Comparison of ENCODE assay signal across 8 cellular contexts in genomic region chr11:129895126-129896041, GRCh38.
A peak's percentile ranks its signal among the peaks of the same experiment; 100 is the strongest.
DNase-seq lines count a peak whose midpoint lies in the region; ATAC-seq, FAIRE-seq and TF ChIP-seq lines count a peak whose summit lies in the region.

Gene NFRKB (minus strand): TSS chr11:129895578. CDS start chr11:129892849, 2,729 bp downstream.

- no peaks in the 10 kb centered on the region for H3K27me3 ChIP-seq in HUES6 (ENCODE audit: control insufficient read depth, insufficient read depth, low read length)
- no peaks in the 10 kb centered on the region for H3K27me3 ChIP-seq in mucosa of stomach (ENCODE audit: control insufficient read depth, insufficient read depth, low read length)

- H3K36me3 ChIP-seq in HUES6 (ENCODE audit: control insufficient read depth, insufficient read depth, low read length): peaks cover 33% of the 10 kb centered on the region
- no peaks in the 10 kb centered on the region for H3K36me3 ChIP-seq in mucosa of stomach (ENCODE audit: control insufficient read depth, insufficient read depth, low read length)

- no peak for FAIRE-seq in D721Med (lab: Jason Lieb, UNC)

- TF ChIP-seq CTCF in D721Med (IDR thresholded peaks at IDR 0.05; ENCODE audit: insufficient read depth, missing control alignments): no peak

- H3K4me1 ChIP-seq in HUES6 (ENCODE audit: control insufficient read depth, insufficient read depth, low read length) (peaks cover 8% of the 10 kb centered on the region; the same call in 1 of the 2 replicates), mucosa of stomach (ENCODE audit: control insufficient read depth, insufficient read depth, low read length) (no peaks in the 10 kb centered on the region)

- H3K9me3 ChIP-seq in HUES6 (ENCODE audit: control insufficient read depth, insufficient read depth, low read depth, low read length): no peaks in the 10 kb centered on the region
- no peaks in the 10 kb centered on the region for H3K9me3 ChIP-seq in mucosa of stomach (ENCODE audit: control insufficient read depth, low read length)

- H3K9ac ChIP-seq in HUES6 (ENCODE audit: low read length) (peak within 1 kb of the TSS; percentile 74), mucosa of stomach (ENCODE audit: low read length) (peak within 1 kb of the TSS; percentile 94)

- H3K4me3 ChIP-seq in HUES6 (ENCODE audit: low read depth, low read length): peak within 1 kb of the TSS; percentile 84
- peak within 1 kb of the TSS; percentile 32 for H3K4me3 ChIP-seq in mucosa of stomach (ENCODE audit: low read length)

- TF ChIP-seq POLR2A in erythroblast (IDR thresholded peaks at IDR 0.05; ENCODE audit: low read length): peak; percentile 27

- DNase-seq in D721Med (ENCODE audit: insufficient read length, low spot score) (peak; percentile 91), OCI-M2 (lab: John Stamatoyannopoulos, UW; ENCODE audit: unreplicated experiment) (peak; percentile 31), erythroblast (lab: John Stamatoyannopoulos, UW) (peak; percentile 88 to 92)
- peak; percentile 93 for DNase-seq in activated T-cell treated with anti-CD3 and anti-CD28 coated beads, Interleukin-2, amount 50 U/mL, for 1 hour
- peak; percentile 78 to 84 for DNase-seq in stimulated activated CD8-positive, alpha-beta memory T cell treated with anti-CD3 and anti-CD28 coated beads, Interleukin-7, amount 100 ng/mL, for 1 hour (ENCODE audit: low read depth in 2 of 2)

- H3K27ac ChIP-seq in HUES6 (ENCODE audit: low read depth, low read length): peak within 1 kb of the TSS; percentile 73; the same call in 1 of the 2 replicates

- ATAC-seq in GM21390 (IDR thresholded peaks at IDR 0.05; ENCODE audit: unreplicated experiment): peak; percentile 97

Comparison
In these comparisons a context has a peak if more than half of its experiments do, and no peak if none do; other contexts are left out.
1. Peak in every context shown above with its lines: DNase-seq, ATAC-seq, H3K4me3 ChIP-seq and H3K27ac ChIP-seq.
2. DNase-seq: peak in every context shown above with its lines; median percentile 93 in activated T-cell treated with anti-CD3 and anti-CD28 coated beads, Interleukin-2, amount 50 U/mL, for 1 hour; 91 in D721Med; 90 in erythroblast; 81 in stimulated activated CD8-positive, alpha-beta memory T cell treated with anti-CD3 and anti-CD28 coated beads, Interleukin-7, amount 100 ng/mL, for 1 hour; 31 in OCI-M2.